8 cellular contexts compared by ENCODE assay signal in genomic region chr22:37043828-37044538, GRCh38. TPM values are rescaled to one million over a fixed set of nuclear protein-coding genes. Genes with fewer than 3 reads are reported as not detected.
DNase-seq lines count a peak whose midpoint lies in the region; ATAC-seq and TF ChIP-seq lines count a peak whose summit lies in the region.

No MANE protein-coding gene starts in this region.

- H3K4me3 ChIP-seq in cardiac muscle cell (no peak overlapping the region), gastrocnemius medialis (no peak overlapping the region)

- ATAC-seq in GM21515 (IDR thresholded peaks at IDR 0.05; ENCODE audit: unreplicated experiment) (peak; percentile 61), gastrocnemius medialis (peak in 1 of 2 donors; percentile 70), HG03039 (IDR thresholded peaks at IDR 0.05; ENCODE audit: unreplicated experiment) (no peak)

- in situ Hi-C loops in gastrocnemius medialis (cut with MboI; ENCODE audit: low sequenced_read_pairs in 4 of 4) = no loop called here

- intact Hi-C loops in CD14-positive monocyte (cut with micrococcal nuclease) = no loop called here
- intact Hi-C loops in gastrocnemius medialis (cut with DNase I; ENCODE audit: low total_unique reads) = loop anchor here (1.0 kb wide), 1 partner anchor 262 kb away; no protein-coding TSS in a partner anchor

- H3K4me1 ChIP-seq in cardiac muscle cell (ENCODE audit: low read depth) = no peaks in the 10 kb centered on the region
- no peaks in the 10 kb centered on the region for H3K4me1 ChIP-seq in gastrocnemius medialis

- peaks cover 21% of the 10 kb centered on the region for H3K4me1 Mint-ChIP-seq in CD14-positive monocyte

- H3K36me3 ChIP-seq in cardiac muscle cell (no peaks in the 10 kb centered on the region), gastrocnemius medialis (no peaks in the 10 kb centered on the region)

- peaks cover under 1 to 7% (median 1%) of the 10 kb centered on the region in 3 donors for H3K27me3 Mint-ChIP-seq in CD14-positive monocyte (ENCODE audit: low read depth in 3 of 3)

- no peak overlapping the region for H3K4me3 Mint-ChIP-seq in CD14-positive monocyte

- H3K36me3 Mint-ChIP-seq in CD14-positive monocyte = no peaks in the 10 kb centered on the region

- no peaks in the 10 kb centered on the region for H3K9me3 Mint-ChIP-seq in CD14-positive monocyte

- DNase-seq in CD14-positive monocyte (ENCODE audit: low spot score) (peak; percentile 65), NCI-H460 (ENCODE audit: extremely low read depth, low read depth) (peak; percentile 47), cardiac muscle cell (ENCODE audit: low read depth in 1 of 2, low spot score in 1 of 2) (peak; percentile 66 to 71), gastrocnemius medialis (peak in 1 of 2 donors; percentile 51)
- DNase-seq in activated CD8-positive, alpha-beta memory T cell treated with anti-CD3 and anti-CD28 coated beads, Interleukin-2, amount 50 U/mL, for 4 hours = peak; percentile 32
- no peak for DNase-seq in effector CD4-positive, alpha-beta T cell

- TF ChIP-seq CTCF in CD14-positive monocyte (IDR thresholded peaks at IDR 0.05) (peak; percentile 89), cardiac muscle cell (IDR thresholded peaks at IDR 0.05; ENCODE audit: low read depth, low read length) (peak; percentile 64), gastrocnemius medialis (IDR thresholded peaks at IDR 0.05 in 4 of 5, conservative IDR thresholded peaks at IDR 0.05 in 1 of 5) (peak in 4 of 5 experiments; percentile 43 to 62 (median 50))

- no peaks in the 10 kb centered on the region for H3K9me3 ChIP-seq in cardiac muscle cell (ENCODE audit: low read depth)
- H3K9me3 ChIP-seq in gastrocnemius medialis = no peaks in the 10 kb centered on the region

- peak overlapping the region in 1 of 7 donors; percentile 40 for H3K27ac Mint-ChIP-seq in CD14-positive monocyte

- TF ChIP-seq POLR2A in gastrocnemius medialis (IDR thresholded peaks at IDR 0.05) = no peak

- H3K27me3 ChIP-seq in cardiac muscle cell (no peaks in the 10 kb centered on the region), gastrocnemius medialis (peaks cover 0 to 11% (median 0%) of the 10 kb centered on the region in 3 donors)

- no peak overlapping the region for H3K27ac ChIP-seq in cardiac muscle cell
- no peak overlapping the region for H3K27ac ChIP-seq in gastrocnemius medialis

RNA-seq across cellular contexts. Expression of gene KCTD17, which starts 7.6 kb away (rescaled TPM):
- polyA plus RNA-seq in CD14-positive monocyte (1 to 10 TPM; 8.4 to 9.0 TPM), cardiac muscle cell (49.5 and 54.0 TPM in 2 replicates)
- 3.3 and 4.1 TPM in 2 replicates for total RNA-seq in NCI-H460 (2014; rRNA removed; shearing (Covaris generic))
- 12.3 and 20.9 TPM in 2 replicates for polyA plus RNA-seq in NCI-H460 (2014; cell fraction: nucleus; rRNA removed)
- total RNA-seq in cardiac muscle cell (38.4 and 39.1 TPM in 2 replicates), gastrocnemius medialis (1 to 10 TPM; 1.8 to 3.3 (median 2.6) TPM)

RNA-seq across cellular contexts. Expression of gene MPST, which starts 24.4 kb away (rescaled TPM):
- polyA plus RNA-seq in CD14-positive monocyte = 10 to 100 TPM; 51.2 to 53.7 TPM
- 41.9 and 49.9 TPM in 2 replicates for total RNA-seq in NCI-H460 (2014; rRNA removed; shearing (Covaris generic))
- 108 and 112 TPM in 2 replicates for polyA plus RNA-seq in NCI-H460 (2014; cell fraction: nucleus; rRNA removed)
- total RNA-seq in cardiac muscle cell = 152 and 155 TPM in 2 replicates
- 86.0 and 135 TPM in 2 replicates for polyA plus RNA-seq in cardiac muscle cell
- total RNA-seq in gastrocnemius medialis = 100 to 1,000 TPM; 131 to 161 (median 146) TPM

RNA-seq across cellular contexts. Expression of gene TST, which starts 24.7 kb away (rescaled TPM):
- 10 to 100 TPM; 34.5 to 41.7 TPM for polyA plus RNA-seq in CD14-positive monocyte
- total RNA-seq in NCI-H460 (2014; rRNA removed; shearing (Covaris generic)) = 11.5 and 13.8 TPM in 2 replicates
- 23.7 and 30.7 TPM in 2 replicates for polyA plus RNA-seq in NCI-H460 (2014; cell fraction: nucleus; rRNA removed)
- total RNA-seq in cardiac muscle cell = 63.8 and 78.0 TPM in 2 replicates
- polyA plus RNA-seq in cardiac muscle cell = 34.8 and 36.2 TPM in 2 replicates
- 10 to 100 TPM; 42.2 to 66.5 (median 51.9) TPM for total RNA-seq in gastrocnemius medialis
